In the genomic region with DNA sequence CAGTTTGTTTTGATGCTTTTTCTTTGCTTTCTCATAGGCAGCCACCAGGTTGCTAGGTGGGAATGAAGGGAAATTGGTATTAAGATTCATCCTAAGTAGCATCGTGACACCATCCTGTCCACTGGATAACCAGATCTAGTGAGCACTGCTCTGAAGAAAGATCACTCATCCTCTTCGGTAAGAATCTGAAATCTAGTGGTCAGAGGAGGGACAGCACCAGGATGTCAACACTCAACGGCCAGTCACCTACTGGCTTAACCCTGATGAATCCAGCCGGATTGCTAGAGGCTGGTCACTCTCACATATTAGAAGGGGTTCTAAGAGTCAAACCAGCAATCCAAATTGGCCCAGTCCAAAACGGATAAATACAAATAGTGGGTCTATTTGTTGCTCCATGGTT, we compare ENCODE assay signal across 3 cellular contexts.
TF ChIP-seq lines count a peak whose summit lies in the region.

No MANE protein-coding gene starts in this region.

TF ChIP-seq in HCT116, 20 proteins besides CTCF, POLR2A, EP300 and RAD21:
- TF ChIP-seq CEBPB (IDR thresholded peaks at IDR 0.05; ENCODE audit: low read depth), result no peak
- no peak for TF ChIP-seq CBX3 (IDR thresholded peaks at IDR 0.05; ENCODE audit: low read depth)
- no peak for TF ChIP-seq SP1 (IDR thresholded peaks at IDR 0.05; ENCODE audit: low read depth)
- TF ChIP-seq, protein P1, sequence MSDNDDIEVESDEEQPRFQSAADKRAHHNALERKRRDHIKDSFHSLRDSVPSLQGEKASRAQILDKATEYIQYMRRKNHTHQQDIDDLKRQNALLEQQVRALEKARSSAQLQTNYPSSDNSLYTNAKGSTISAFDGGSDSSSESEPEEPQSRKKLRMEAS (IDR thresholded peaks at IDR 0.05), result no peak
- TF ChIP-seq FOSL1 (IDR thresholded peaks at IDR 0.05; ENCODE audit: low read depth), result no peak
TF ChIP-seq in HCT116: peak in this region for 0.

TF ChIP-seq in K562, 482 proteins besides CTCF, POLR2A, EP300 and RAD21:
- TF ChIP-seq ADNP (tag; IDR thresholded peaks at IDR 0.05) (no peak), CREB3 (tag; conservative IDR thresholded peaks at IDR 0.05; ENCODE audit: low read depth) (no peak), HNRNPLL (IDR thresholded peaks at IDR 0.05; ENCODE audit: low read depth, low read length, poor library complexity, severe bottlenecking) (no peak), RERE (CRISPR knock-in tag; IDR thresholded peaks at IDR 0.05; ENCODE audit: borderline replicate concordance) (no peak), HOXB6 (CRISPR knock-in tag; IDR thresholded peaks at IDR 0.05; ENCODE audit: borderline replicate concordance) (no peak), ZNF311 (CRISPR knock-in tag; IDR thresholded peaks at IDR 0.05) (no peak), ZNF165 (CRISPR knock-in tag; IDR thresholded peaks at IDR 0.05; ENCODE audit: borderline replicate concordance) (no peak), SMARCA4 (IDR thresholded peaks at IDR 0.05) (no peak), ZNF12 (CRISPR knock-in tag; IDR thresholded peaks at IDR 0.05) (no peak), ZNF586 (CRISPR knock-in tag; conservative IDR thresholded peaks at IDR 0.05) (no peak)

TF ChIP-seq in HepG2, 621 proteins besides CTCF, POLR2A, EP300 and RAD21:
- TF ChIP-seq EEA1 (CRISPR knock-in tag; IDR thresholded peaks at IDR 0.05; ENCODE audit: borderline replicate concordance), result no peak
- no peak for TF ChIP-seq ZNF704 (CRISPR knock-in tag; IDR thresholded peaks at IDR 0.05; ENCODE audit: borderline replicate concordance)
- TF ChIP-seq MIER2 (CRISPR knock-in tag; IDR thresholded peaks at IDR 0.05), result no peak
- TF ChIP-seq DMTF1 (CRISPR knock-in tag; IDR thresholded peaks at IDR 0.05), result no peak
- TF ChIP-seq ZNF597 (CRISPR knock-in tag; IDR thresholded peaks at IDR 0.05), result no peak
- no peak for TF ChIP-seq ZFX (CRISPR knock-in tag; IDR thresholded peaks at IDR 0.05; ENCODE audit: low read depth)
- TF ChIP-seq NFAT5 (CRISPR knock-in tag; IDR thresholded peaks at IDR 0.05), result no peak
- no peak for TF ChIP-seq ZSCAN22 (CRISPR knock-in tag; IDR thresholded peaks at IDR 0.05)
